15 cellular contexts compared by ENCODE assay signal in the genomic region with DNA sequence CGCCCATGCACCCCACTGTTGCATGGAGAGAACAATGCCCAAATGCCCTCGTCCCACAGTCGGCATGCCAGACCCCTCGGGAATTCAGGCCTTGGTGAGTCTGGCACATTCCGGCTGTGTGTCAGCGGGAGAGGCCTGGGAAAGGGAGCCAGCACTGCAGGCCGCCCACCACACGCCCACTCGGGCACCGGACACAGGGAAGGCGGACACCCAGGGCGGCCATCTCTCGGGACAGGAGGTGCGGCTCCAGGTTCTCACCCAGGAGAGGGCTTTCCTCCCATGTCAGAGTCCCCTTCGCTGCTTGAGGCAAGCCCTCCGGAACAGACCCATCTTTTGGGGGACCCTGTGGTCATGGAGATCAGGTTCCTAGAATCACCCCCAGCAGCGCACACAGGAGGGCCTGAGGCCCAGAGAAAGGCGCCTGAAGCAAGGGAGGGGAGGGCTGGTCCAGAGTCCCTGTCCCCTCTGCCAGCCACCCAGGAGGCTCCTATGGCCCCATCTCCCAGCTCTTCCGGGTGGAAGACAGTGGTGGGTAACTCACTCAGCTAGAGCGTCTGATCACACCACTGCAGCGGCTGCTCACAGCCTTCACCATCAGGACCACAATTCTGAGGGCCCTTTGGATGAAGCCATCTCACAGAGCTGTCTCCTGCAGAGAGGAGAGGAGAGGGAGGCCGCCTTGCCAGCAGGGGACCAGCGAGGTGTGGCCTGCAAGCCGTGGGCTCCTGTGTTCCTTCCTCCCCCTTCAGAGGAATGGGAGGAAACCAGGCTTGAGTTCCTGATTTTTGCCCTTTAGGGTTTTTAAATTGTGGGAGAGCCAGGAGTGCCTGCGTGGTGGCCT.
"Had no signal": no experiment of that assay in that cellular context is flagged by ENCODE, and none has a peak within 500 bp of the region (broad histone marks: within the 10 kb centered on the region; RNA-seq: fewer than 3 reads in every experiment).

No MANE protein-coding gene starts in this region.

- ATAC-seq: naive thymus-derived CD4-positive, alpha-beta T cell; stimulated activated effector memory CD8-positive, alpha-beta T cell treated with anti-CD3 and anti-CD28 coated beads, Interleukin-12 subunit alpha, Interleukin-12 subunit beta, amount 100 ng/mL, for 72 hours had no signal

- H3K4me3 ChIP-seq: lung, thyroid gland had no signal

- H3K36me3 Mint-ChIP-seq: activated naive CD8-positive, alpha-beta T cell; stimulated activated effector memory CD8-positive, alpha-beta T cell treated with anti-CD3 and anti-CD28 coated beads, Interleukin-12 subunit alpha, Interleukin-12 subunit beta, amount 100 ng/mL, for 72 hours had no signal

- H3K27ac Mint-ChIP-seq: activated CD4-positive, alpha-beta T cell treated with anti-CD3 and anti-CD28 coated beads, Interleukin-2, amount 10 ng/mL, durations not matched to agents 7 days and 5 days; activated naive CD8-positive, alpha-beta T cell; dendritic cell treated with granulocyte-macrophage colony-stimulating factor and Interleukin-4, amounts not matched to agents 40 ng/mL and 50 ng/mL, for 4 days; stimulated activated effector memory CD8-positive, alpha-beta T cell treated with anti-CD3 and anti-CD28 coated beads, Interleukin-12 subunit alpha, Interleukin-12 subunit beta, amount 100 ng/mL, for 72 hours had no signal

- H3K4me1 ChIP-seq: thyroid gland had no signal

- H3K4me3 Mint-ChIP-seq: activated CD4-positive, alpha-beta T cell treated with anti-CD3 and anti-CD28 coated beads, Interleukin-2, amount 10 ng/mL, durations not matched to agents 7 days and 5 days; activated naive CD8-positive, alpha-beta T cell; dendritic cell treated with granulocyte-macrophage colony-stimulating factor and Interleukin-4, amounts not matched to agents 40 ng/mL and 50 ng/mL, for 4 days; naive thymus-derived CD4-positive, alpha-beta T cell; stimulated activated effector memory CD8-positive, alpha-beta T cell treated with anti-CD3 and anti-CD28 coated beads, Interleukin-12 subunit alpha, Interleukin-12 subunit beta, amount 100 ng/mL, for 72 hours had no signal

- H3K27me3 ChIP-seq: thyroid gland had no signal

- DNase-seq: activated CD4-positive, alpha-beta T cell treated with anti-CD3 and anti-CD28 coated beads, Interleukin-2, amount 10 ng/mL, durations not matched to agents 7 days and 5 days; activated CD4-positive, CD25-positive, alpha-beta regulatory T cell; activated CD8-positive, alpha-beta memory T cell treated with anti-CD3 and anti-CD28 coated beads for 24 hours; activated gamma-delta T cell treated with Interleukin-2 at 50 U/mL for 16 hours; amniotic stem cell; cerebellar nuclear complex; naive thymus-derived CD4-positive, alpha-beta T cell; stimulated activated CD4-positive, alpha-beta T cell treated with anti-CD3 and anti-CD28 coated beads, Interleukin-1b, Interleukin-23, amount 100 ng/mL, for 48 hours; SW 1271; thyroid gland had no signal

- H3K27ac ChIP-seq: epithelial cell of prostate, thyroid gland had no signal

- H3K9me3 ChIP-seq: thyroid gland had no signal

- H3K27me3 Mint-ChIP-seq: activated CD4-positive, alpha-beta T cell treated with anti-CD3 and anti-CD28 coated beads, Interleukin-2, amount 10 ng/mL, durations not matched to agents 7 days and 5 days; activated naive CD8-positive, alpha-beta T cell; dendritic cell treated with granulocyte-macrophage colony-stimulating factor and Interleukin-4, amounts not matched to agents 40 ng/mL and 50 ng/mL, for 4 days; naive thymus-derived CD4-positive, alpha-beta T cell had no signal

- H3K4me1 Mint-ChIP-seq: activated CD4-positive, alpha-beta T cell treated with anti-CD3 and anti-CD28 coated beads, Interleukin-2, amount 10 ng/mL, durations not matched to agents 7 days and 5 days had no signal

- H3K9me3 Mint-ChIP-seq: activated CD4-positive, alpha-beta T cell treated with anti-CD3 and anti-CD28 coated beads, Interleukin-2, amount 10 ng/mL, durations not matched to agents 7 days and 5 days; dendritic cell treated with granulocyte-macrophage colony-stimulating factor and Interleukin-4, amounts not matched to agents 40 ng/mL and 50 ng/mL, for 4 days; naive thymus-derived CD4-positive, alpha-beta T cell; stimulated activated effector memory CD8-positive, alpha-beta T cell treated with anti-CD3 and anti-CD28 coated beads, Interleukin-12 subunit alpha, Interleukin-12 subunit beta, amount 100 ng/mL, for 72 hours had no signal

- H3K36me3 ChIP-seq: thyroid gland had no signal
